In the genomic region with DNA sequence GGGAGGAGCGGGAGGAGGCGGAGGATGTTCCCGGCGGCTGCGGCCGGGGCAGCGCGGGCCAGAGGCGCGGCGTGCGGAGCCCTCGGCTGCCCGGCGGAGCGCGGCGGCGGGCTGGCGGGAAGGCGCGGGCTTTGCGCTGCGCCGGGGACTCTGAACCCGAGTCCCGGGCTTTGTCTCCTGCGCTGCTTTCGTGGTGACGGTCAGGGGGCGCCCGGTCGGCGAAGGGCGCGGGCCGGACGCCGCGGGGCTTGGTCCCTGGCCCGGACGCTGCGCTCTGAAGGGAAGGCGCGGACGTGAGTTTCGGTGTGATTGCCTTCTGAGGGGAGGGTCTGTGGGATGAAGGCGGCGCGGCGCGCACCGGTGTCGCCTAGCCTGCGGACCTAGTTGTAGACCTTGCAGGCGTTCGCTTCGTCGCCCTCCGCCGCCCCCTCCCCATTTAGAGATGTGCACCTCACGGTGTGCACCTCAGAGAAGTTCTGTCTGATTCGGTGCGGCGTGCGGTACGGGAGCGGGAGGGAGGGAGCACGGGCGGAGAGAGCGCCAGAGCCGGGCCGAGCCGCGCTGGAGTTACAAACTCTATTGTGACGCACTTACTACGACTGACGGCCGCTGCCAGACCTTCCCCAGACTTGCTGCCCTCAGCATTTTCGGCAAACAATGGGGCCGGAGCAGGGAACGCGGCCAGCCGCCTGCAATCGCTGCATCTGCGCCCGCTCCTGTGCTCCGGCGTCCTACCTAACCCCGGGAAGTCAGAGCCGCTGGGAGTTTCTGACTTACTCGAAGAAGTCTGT, we compare ENCODE assay signal across 8 cellular contexts. TPM values are rescaled to one million over a fixed set of nuclear protein-coding genes. Genes with fewer than 3 reads are reported as not detected.
A peak's percentile ranks its signal among the peaks of the same experiment; 100 is the strongest.
DNase-seq lines count a peak whose midpoint lies in the region; ATAC-seq, FAIRE-seq and TF ChIP-seq lines count a peak whose summit lies in the region.

No MANE protein-coding gene starts in this region.

- peaks cover 11% of the 10 kb centered on the region; the same call in 1 of the 2 replicates for H3K9me3 ChIP-seq in OCI-LY3 (ENCODE audit: insufficient read depth, low read length)

- peaks cover 32% of the 10 kb centered on the region for H3K36me3 ChIP-seq in OCI-LY3 (replicated peaks; ENCODE audit: low read depth, low read length)

- peak overlapping the region; percentile 86 for H3K4me3 Mint-ChIP-seq in activated naive CD4-positive, alpha-beta T cell treated with anti-CD3 and anti-CD28 coated beads, Interleukin-2, amount 10 ng/mL, durations not matched to agents 7 days and 5 days
- peak overlapping the region; percentile 96 to 97 (median 97) for H3K4me3 Mint-ChIP-seq in nephron
- H3K4me3 Mint-ChIP-seq in type B pancreatic cell: peak overlapping the region; percentile 93

- H3K36me3 Mint-ChIP-seq in activated naive CD4-positive, alpha-beta T cell treated with anti-CD3 and anti-CD28 coated beads, Interleukin-2, amount 10 ng/mL, durations not matched to agents 7 days and 5 days: peaks cover 50% of the 10 kb centered on the region
- H3K36me3 Mint-ChIP-seq in nephron (ENCODE audit: low read depth) (peaks cover 45% of the 10 kb centered on the region), type B pancreatic cell (peaks cover 34% of the 10 kb centered on the region)

- TF ChIP-seq CTCF in OCI-LY3 (IDR thresholded peaks at IDR 0.05; ENCODE audit: low read depth, low read length): no peak
- no peak for TF ChIP-seq CTCF in nephron (IDR thresholded peaks at IDR 0.05; ENCODE audit: unreplicated experiment in 3 of 3)
- no peak for TF ChIP-seq CTCF in type B pancreatic cell (conservative IDR thresholded peaks at IDR 0.05)

- no peak overlapping the region for H2AFZ ChIP-seq in OCI-LY3 (ENCODE audit: low read depth, low read length)

- peaks cover 41% of the 10 kb centered on the region for H3K27me3 ChIP-seq in OCI-LY3 (ENCODE audit: low read depth, low read length)

- H3K9ac ChIP-seq in OCI-LY3 (ENCODE audit: low read length): peak overlapping the region; percentile 53

- H3K4me1 ChIP-seq in OCI-LY3 (ENCODE audit: low read length): peaks cover 15% of the 10 kb centered on the region

- H3K4me3 ChIP-seq in OCI-LY3 (ENCODE audit: low read length): peak overlapping the region; percentile 85

- CTCF ChIA-PET in activated naive CD4-positive, alpha-beta T cell treated with anti-CD3 and anti-CD28 coated beads, Interleukin-2, amount 10 ng/mL, durations not matched to agents 7 days and 5 days (lab: Charles Lee): no interaction called here

- no peak for FAIRE-seq in frontal cortex (lab: Jason Lieb, UNC)

- no peaks in the 10 kb centered on the region for H3K9me3 Mint-ChIP-seq in activated naive CD4-positive, alpha-beta T cell treated with anti-CD3 and anti-CD28 coated beads, Interleukin-2, amount 10 ng/mL, durations not matched to agents 7 days and 5 days
- no peaks in the 10 kb centered on the region for H3K9me3 Mint-ChIP-seq in nephron
- no peaks in the 10 kb centered on the region for H3K9me3 Mint-ChIP-seq in type B pancreatic cell

- peaks cover 55% of the 10 kb centered on the region for H4K20me1 ChIP-seq in OCI-LY3 (ENCODE audit: insufficient read depth, low read length)

- H3K27ac Mint-ChIP-seq in activated naive CD4-positive, alpha-beta T cell treated with anti-CD3 and anti-CD28 coated beads, Interleukin-2, amount 10 ng/mL, durations not matched to agents 7 days and 5 days: peak overlapping the region; percentile 37
- H3K27ac Mint-ChIP-seq in nephron (peak overlapping the region; percentile 78 to 95 (median 93)), type B pancreatic cell (peak overlapping the region; percentile 96)

- peak; percentile 47 for DNase-seq in COR-L47 (lab: John Stamatoyannopoulos, UW)
- DNase-seq in activated naive CD4-positive, alpha-beta T cell treated with anti-CD3 and anti-CD28 coated beads, Interleukin-2, amount 10 ng/mL, durations not matched to agents 7 days and 5 days: peak; percentile 56
- peak; percentile 54 to 63 for DNase-seq in frontal cortex (ENCODE audit: low spot score in 2 of 2)
- DNase-seq in type B pancreatic cell (ENCODE audit: extremely low spot score, unreplicated experiment): peak; percentile 86
- no peak for DNase-seq in NK-92 treated with Interleukin-12 subunit alpha and Interleukin-12 subunit beta, amount 100 ng/mL, for 24 hours (lab: John Stamatoyannopoulos, UW)

- no peak overlapping the region for H3K27ac ChIP-seq in OCI-LY3 (ENCODE audit: low read length)

- H3K4me1 Mint-ChIP-seq in activated naive CD4-positive, alpha-beta T cell treated with anti-CD3 and anti-CD28 coated beads, Interleukin-2, amount 10 ng/mL, durations not matched to agents 7 days and 5 days: peaks cover 37% of the 10 kb centered on the region
- peaks cover 43% of the 10 kb centered on the region for H3K4me1 Mint-ChIP-seq in nephron
- H3K4me1 Mint-ChIP-seq in type B pancreatic cell (ENCODE audit: unreplicated experiment): peaks cover 43% of the 10 kb centered on the region

- H3K27me3 Mint-ChIP-seq in activated naive CD4-positive, alpha-beta T cell treated with anti-CD3 and anti-CD28 coated beads, Interleukin-2, amount 10 ng/mL, durations not matched to agents 7 days and 5 days: peaks cover 52% of the 10 kb centered on the region
- H3K27me3 Mint-ChIP-seq in nephron (ENCODE audit: low read depth) (peaks cover 28% of the 10 kb centered on the region), type B pancreatic cell (peaks cover 25% of the 10 kb centered on the region)

- H3K4me2 ChIP-seq in OCI-LY3 (ENCODE audit: low read length): peak overlapping the region; percentile 81

- ATAC-seq in HG02588 (IDR thresholded peaks at IDR 0.05; ENCODE audit: unreplicated experiment): peak; percentile 1

- H3K79me2 ChIP-seq in OCI-LY3 (ENCODE audit: low read length): peaks cover 38% of the 10 kb centered on the region

RNA-seq across cellular contexts. Expression of a gene that starts 2.1 kb away (rescaled TPM):
- total RNA-seq in frontal cortex (4.5 TPM), type B pancreatic cell (ENCODE audit: low replicate concordance) (28.7 and 29.2 TPM in 2 replicates)

Comparison
In these comparisons a context has a peak if more than half of its experiments do, and no peak if none do; other contexts are left out.
1. H3K27ac Mint-ChIP-seq: peak in every context shown above with its lines; median percentile 96 in type B pancreatic cell; 93 in nephron; 37 in activated naive CD4-positive, alpha-beta T cell treated with anti-CD3 and anti-CD28 coated beads, Interleukin-2, amount 10 ng/mL, durations not matched to agents 7 days and 5 days.